Comparison of ENCODE assay signal across 1 cellular context in genomic region chr5:58816181-58816731, GRCh38.
TF ChIP-seq lines count a peak whose summit lies in the region.

No MANE protein-coding gene starts in this region.

TF ChIP-seq in SK-N-SH, 30 proteins besides CTCF, POLR2A, EP300 and RAD21 (continued from another document):
- TF ChIP-seq CHD2 (IDR thresholded peaks at IDR 0.05; ENCODE audit: low read length, partially characterized antibody) (peak; percentile 21), TCF12 (IDR thresholded peaks at IDR 0.05) (no peak)
